Comparison of ENCODE assay signal across 14 cellular contexts in the genomic region with DNA sequence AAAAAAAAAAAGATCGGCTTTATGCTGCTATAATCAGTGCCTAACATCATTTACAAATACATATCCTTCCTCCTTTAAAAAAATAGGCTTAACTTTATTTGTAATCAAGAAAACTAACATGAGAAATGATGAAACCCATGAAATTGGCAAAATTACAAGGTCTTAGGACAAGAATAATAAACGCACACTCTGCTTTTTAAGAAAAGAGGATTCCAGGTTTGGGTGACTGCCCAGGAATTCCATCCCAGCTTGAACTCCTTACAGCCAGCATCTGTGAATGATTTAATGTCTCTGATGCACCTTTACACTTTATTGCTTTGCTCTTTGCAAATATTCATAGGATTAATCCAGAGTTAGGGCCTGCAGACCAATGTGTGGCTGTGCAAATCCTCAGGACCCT.
"Had no signal": no experiment of that assay in that cellular context is flagged by ENCODE, and none has a peak within 500 bp of the region (broad histone marks: within the 10 kb centered on the region; RNA-seq: fewer than 3 reads in every experiment).

No MANE protein-coding gene starts in this region.

- H3K4me3 ChIP-seq: lung, right lobe of liver, smooth muscle cell, thoracic aorta had no signal

- H3K27me3 ChIP-seq: right lobe of liver had no signal

- ATAC-seq: left lobe of liver; right lobe of liver; stimulated activated memory B cell treated with anti-CD40 and anti-IgM and Interleukin-4, amounts not matched to agents 10 μg/mL and 1 μg/mL and 100 μg/mL, for 72 hours had no signal

- H3K4me1 ChIP-seq: parathyroid adenoma, right lobe of liver had no signal

- H3K36me3 ChIP-seq: right lobe of liver, thoracic aorta had no signal

- H3K9me3 ChIP-seq: thoracic aorta had no signal

- DNase-seq: activated CD4-positive, alpha-beta T cell treated with anti-CD3 and anti-CD28 coated beads, Interleukin-2, amount 50 U/mL, for 4 hours; activated gamma-delta T cell treated with Interleukin-2 at 50 U/mL for 16 hours; amniotic stem cell; cerebellar nuclear complex; cortex of kidney; right lobe of liver; stimulated activated CD4-positive, alpha-beta T cell treated with anti-CD3 and anti-CD28 coated beads, Interleukin-4, amount 100 ng/mL, for 4 hours; SW 1271 had no signal

- H3K27ac ChIP-seq: parathyroid adenoma, right lobe of liver, thoracic aorta had no signal
